21 cellular contexts compared by ENCODE assay signal in genomic region chrX:111165902-111166301, GRCh38.
DNase-seq lines count a peak whose midpoint lies in the region; ATAC-seq, FAIRE-seq and TF ChIP-seq lines count a peak whose summit lies in the region.
"Had no signal": no experiment of that assay in that cellular context is flagged by ENCODE, and none has a peak within 500 bp of the region (broad histone marks: within the 10 kb centered on the region; RNA-seq: fewer than 3 reads in every experiment).

No MANE protein-coding gene starts in this region.

- H3K4me3 ChIP-seq in liver (ENCODE audit: low read depth in 1 of 3, low read length in 3 of 3), result no peak overlapping the region
- no peak overlapping the region for H3K4me3 ChIP-seq in HepG2 (replicated peaks in 1 of 3; ENCODE audit: insufficient read depth in 1 of 3, low read depth in 2 of 3, low read length in 3 of 3)
- H3K4me3 ChIP-seq in astrocyte (ENCODE audit: insufficient read depth, low read depth, low read length), result no peak overlapping the region
- H3K4me3 ChIP-seq in right lobe of liver, result no peak overlapping the region
- H3K4me3 ChIP-seq: A549; BLaER1 treated with 17β-estradiol and CSF1 and Interleukin-3, amounts not matched to agents 10 nM and 100 nM had no signal

- FAIRE-seq in HepG2 (lab: Jason Lieb, UNC) (no peak), astrocyte (lab: Jason Lieb, UNC) (peak; percentile 55)
- FAIRE-seq: G401.6, GM19239 had no signal

- no peak for ATAC-seq in HepG2
- peak; percentile 60 to 90 (median 82) for ATAC-seq in right lobe of liver
- ATAC-seq: A549; CD8-positive, alpha-beta T cell had no signal

- no peak for TF ChIP-seq POLR2A in HepG2 (IDR thresholded peaks at IDR 0.05; ENCODE audit: insufficient read depth in 1 of 2, low read depth in 2 of 2, low read length in 2 of 2)
- TF ChIP-seq POLR2A in right lobe of liver (IDR thresholded peaks at IDR 0.05), result no peak

- no peaks in the 10 kb centered on the region for H3K4me1 Mint-ChIP-seq in astrocyte (ENCODE audit: low read depth, unreplicated experiment)
- H3K4me1 Mint-ChIP-seq in activated CD4-positive, alpha-beta T cell treated with anti-CD3 and anti-CD28 coated beads, Interleukin-2, amount 10 ng/mL, durations not matched to agents 7 days and 5 days, result peaks cover 3% of the 10 kb centered on the region
- H3K4me1 Mint-ChIP-seq: B cell had no signal

- peaks cover 0 to 10% (median 0%) of the 10 kb centered on the region in 4 donors for H3K4me1 ChIP-seq in liver (ENCODE audit: control insufficient read depth in 4 of 4, insufficient read depth in 4 of 4, low read length in 3 of 4)
- no peaks in the 10 kb centered on the region for H3K4me1 ChIP-seq in HepG2 (ENCODE audit: insufficient read depth, low read length)
- no peaks in the 10 kb centered on the region for H3K4me1 ChIP-seq in astrocyte (ENCODE audit: insufficient read depth, low read length)
- H3K4me1 ChIP-seq in right lobe of liver, result no peaks in the 10 kb centered on the region
- H3K4me1 ChIP-seq: A549, Caco-2 had no signal

- peaks cover 0 to 1% (median 0%) of the 10 kb centered on the region in 4 donors for H3K9me3 ChIP-seq in liver (ENCODE audit: control insufficient read depth in 4 of 4, low read length in 3 of 4)
- H3K9me3 ChIP-seq in HepG2 (ENCODE audit: low read length), result no peaks in the 10 kb centered on the region
- no peaks in the 10 kb centered on the region for H3K9me3 ChIP-seq in astrocyte (ENCODE audit: insufficient read depth, low read depth, low read length)
- H3K9me3 ChIP-seq in right lobe of liver, result no peaks in the 10 kb centered on the region
- H3K9me3 ChIP-seq: A549, Caco-2 had no signal

- H2AFZ ChIP-seq in HepG2 (ENCODE audit: low read length) (no peak overlapping the region), astrocyte (ENCODE audit: low read depth, low read length) (no peak overlapping the region)

- H3K9ac ChIP-seq in liver (ENCODE audit: low read depth in 1 of 2, low read length in 2 of 2) (no peak overlapping the region), HepG2 (ENCODE audit: insufficient read depth, low read depth, low read length) (no peak overlapping the region), astrocyte (ENCODE audit: low read length) (no peak overlapping the region)
- H3K9ac ChIP-seq: BLaER1 treated with 17β-estradiol and CSF1 and Interleukin-3, amounts not matched to agents 10 nM and 100 nM had no signal

- no peak overlapping the region for H3K27ac Mint-ChIP-seq in astrocyte (ENCODE audit: unreplicated experiment)
- no peak overlapping the region for H3K27ac Mint-ChIP-seq in activated CD4-positive, alpha-beta T cell treated with anti-CD3 and anti-CD28 coated beads, Interleukin-2, amount 10 ng/mL, durations not matched to agents 7 days and 5 days
- H3K27ac Mint-ChIP-seq: B cell; CD4-positive, alpha-beta T cell; CD8-positive, alpha-beta T cell had no signal

- no peaks in the 10 kb centered on the region for H3K9me3 Mint-ChIP-seq in astrocyte (ENCODE audit: unreplicated experiment)
- H3K9me3 Mint-ChIP-seq in activated CD4-positive, alpha-beta T cell treated with anti-CD3 and anti-CD28 coated beads, Interleukin-2, amount 10 ng/mL, durations not matched to agents 7 days and 5 days, result no peaks in the 10 kb centered on the region
- H3K9me3 Mint-ChIP-seq: CD4-positive, alpha-beta T cell; CD8-positive, alpha-beta T cell had no signal

- no peaks in the 10 kb centered on the region for H4K20me1 ChIP-seq in HepG2 (ENCODE audit: insufficient read depth, low read length)
- no peaks in the 10 kb centered on the region for H4K20me1 ChIP-seq in astrocyte (ENCODE audit: insufficient read depth, low read length)
- H4K20me1 ChIP-seq: BLaER1 treated with 17β-estradiol and CSF1 and Interleukin-3, amounts not matched to agents 10 nM and 100 nM had no signal

- TF ChIP-seq CTCF in liver (IDR thresholded peaks at IDR 0.05; ENCODE audit: low read depth, low read length, missing input control) (no peak), HepG2 (CRISPR knock-in tag; IDR thresholded peaks at IDR 0.05) (no peak), astrocyte (IDR thresholded peaks at IDR 0.05; ENCODE audit: insufficient read depth, low read depth, low read length) (no peak), right lobe of liver (IDR thresholded peaks at IDR 0.05) (no peak)

- H3K4me2 ChIP-seq in HepG2 (ENCODE audit: low read depth, low read length), result no peak overlapping the region
- no peak overlapping the region for H3K4me2 ChIP-seq in astrocyte (ENCODE audit: low read length)
- H3K4me2 ChIP-seq: A549; BLaER1 treated with 17β-estradiol and CSF1 and Interleukin-3, amounts not matched to agents 10 nM and 100 nM had no signal

- TF ChIP-seq EP300 in HepG2 (IDR thresholded peaks at IDR 0.05; ENCODE audit: low read depth in 2 of 2, low read length in 2 of 2) (no peak), HepG2 (CRISPR knock-in tag; IDR thresholded peaks at IDR 0.05; ENCODE audit: borderline replicate concordance) (no peak)

- no peak overlapping the region for H3K27ac ChIP-seq in liver (ENCODE audit: low read depth in 1 of 2, low read length in 2 of 2)
- H3K27ac ChIP-seq in HepG2 (ENCODE audit: extremely low read length, insufficient read depth, low read length), result no peak overlapping the region
- H3K27ac ChIP-seq in astrocyte (ENCODE audit: low read depth, low read length), result no peak overlapping the region
- H3K27ac ChIP-seq in right lobe of liver, result peak overlapping the region in 1 of 3 donors; percentile 21
- H3K27ac ChIP-seq: 22Rv1; A549; BLaER1 treated with 17β-estradiol and CSF1 and Interleukin-3, amounts not matched to agents 10 nM and 100 nM; C4-2B had no signal

- CTCF ChIA-PET in HepG2 (lab: Yijun Ruan, JAX; ENCODE audit: low intra/inter-chr PET ratio, low total read pairs), result no interaction called here
- CTCF ChIA-PET in activated CD4-positive, alpha-beta T cell treated with anti-CD3 and anti-CD28 coated beads, Interleukin-2, amount 10 ng/mL, durations not matched to agents 7 days and 5 days (lab: Charles Lee), result no interaction called here

- H3K36me3 ChIP-seq in liver (ENCODE audit: control insufficient read depth in 4 of 4, insufficient read depth in 3 of 4, low read depth in 1 of 4, low read length in 3 of 4), result no peaks in the 10 kb centered on the region
- no peaks in the 10 kb centered on the region for H3K36me3 ChIP-seq in HepG2 (replicated peaks in 1 of 2; ENCODE audit: control insufficient read depth in 1 of 2, insufficient read depth in 2 of 2, low read length in 2 of 2)
- H3K36me3 ChIP-seq in astrocyte (ENCODE audit: insufficient read depth, low read length), result no peaks in the 10 kb centered on the region
- H3K36me3 ChIP-seq in right lobe of liver, result no peaks in the 10 kb centered on the region
- H3K36me3 ChIP-seq: BLaER1 treated with 17β-estradiol and CSF1 and Interleukin-3, amounts not matched to agents 10 nM and 100 nM had no signal

- H3K79me2 ChIP-seq in HepG2 (ENCODE audit: insufficient read depth, low read length), result no peaks in the 10 kb centered on the region
- no peaks in the 10 kb centered on the region for H3K79me2 ChIP-seq in astrocyte (ENCODE audit: insufficient read depth, low read length)

- no peaks in the 10 kb centered on the region for H3K36me3 Mint-ChIP-seq in astrocyte (ENCODE audit: low read depth, unreplicated experiment)
- no peaks in the 10 kb centered on the region for H3K36me3 Mint-ChIP-seq in activated CD4-positive, alpha-beta T cell treated with anti-CD3 and anti-CD28 coated beads, Interleukin-2, amount 10 ng/mL, durations not matched to agents 7 days and 5 days (ENCODE audit: low read depth)
- H3K36me3 Mint-ChIP-seq: CD8-positive, alpha-beta T cell had no signal

- WGBS in liver, result 89% methylated on average over 1 of the region's 1 CpG
- 88% methylated on average over 1 of the region's 1 CpG for WGBS in HepG2 (ENCODE audit: low lambda C conversion rate)
- 67% methylated on average over 1 of the region's 1 CpG for WGBS in right lobe of liver (ENCODE audit: insufficient coverage, low coverage, low lambda C conversion rate, missing lambda C conversion rate)

- DNase-seq in DMS79 (lab: John Stamatoyannopoulos, UW) (peak; percentile 1), DMS79 treated with DMSO at 0.1 percent for 48 hours (lab: John Stamatoyannopoulos, UW) (no peak), HepG2 (ENCODE audit: low spot score) (no peak), astrocyte (ENCODE audit: low read depth) (no peak), right lobe of liver (peak in 1 of 3 donors; percentile 48)
- DNase-seq in activated CD4-positive, alpha-beta T cell treated with anti-CD3 and anti-CD28 coated beads, Interleukin-2, amount 10 ng/mL, durations not matched to agents 7 days and 5 days, result no peak
- DNase-seq in stimulated activated CD4-positive, alpha-beta T cell treated with anti-CD3 and anti-CD28 coated beads, Interleukin-4, amount 100 ng/mL, for 1 hour, result no peak
- DNase-seq: AML-193; Caco-2; Calu3; CD4-positive, alpha-beta T cell; CD8-positive, alpha-beta T cell; GF-D8 had no signal

- H3K27me3 ChIP-seq in liver (ENCODE audit: control insufficient read depth in 4 of 4, insufficient read depth in 4 of 4, low read length in 3 of 4) (no peaks in the 10 kb centered on the region), HepG2 (ENCODE audit: control insufficient read depth in 1 of 2, insufficient read depth in 2 of 2, low read length in 2 of 2) (no peaks in the 10 kb centered on the region), astrocyte (ENCODE audit: insufficient read depth, low read length) (no peaks in the 10 kb centered on the region), right lobe of liver (peaks cover 0 to 3% of the 10 kb centered on the region in 2 donors)

- no peak for TF ChIP-seq RAD21 in liver (IDR thresholded peaks at IDR 0.05)
- TF ChIP-seq RAD21 in HepG2 (CRISPR knock-in tag; IDR thresholded peaks at IDR 0.05), result no peak

- POLR2A ChIA-PET in HepG2 (lab: Yijun Ruan, JAX), result no interaction called here
- POLR2A ChIA-PET in activated CD4-positive, alpha-beta T cell treated with anti-CD3 and anti-CD28 coated beads, Interleukin-2, amount 10 ng/mL, durations not matched to agents 7 days and 5 days (lab: Charles Lee), result no interaction called here

- no peaks in the 10 kb centered on the region for H3K27me3 Mint-ChIP-seq in astrocyte (ENCODE audit: low read depth, unreplicated experiment)
- no peaks in the 10 kb centered on the region for H3K27me3 Mint-ChIP-seq in activated CD4-positive, alpha-beta T cell treated with anti-CD3 and anti-CD28 coated beads, Interleukin-2, amount 10 ng/mL, durations not matched to agents 7 days and 5 days
- H3K27me3 Mint-ChIP-seq: B cell; CD4-positive, alpha-beta T cell had no signal

- BruUV-seq in HepG2 (replicated peaks; lab: Mats Ljungman, UMichigan), result no TSS peak

- intact Hi-C loops in HepG2 (cut with micrococcal nuclease; ENCODE audit: unreplicated experiment), result loop anchor here (2.0 kb wide), 1 partner anchor 281 kb away; no protein-coding TSS in a partner anchor
- intact Hi-C loops in right lobe of liver (cut with DNase I), result no loop called here

- in situ Hi-C loops in HepG2 (cut with HindIII; ENCODE audit: extremely low pct_ligation_motif_present, low pct_unique_long_range_greater_than_20kb), result loop anchor here (25.0 kb wide), 1 partner anchor 271 kb away; no protein-coding TSS in a partner anchor

- H3K4me3 Mint-ChIP-seq in astrocyte (ENCODE audit: unreplicated experiment), result no peak overlapping the region
- H3K4me3 Mint-ChIP-seq in activated CD4-positive, alpha-beta T cell treated with anti-CD3 and anti-CD28 coated beads, Interleukin-2, amount 10 ng/mL, durations not matched to agents 7 days and 5 days, result no peak overlapping the region
- H3K4me3 Mint-ChIP-seq: B cell; CD4-positive, alpha-beta T cell; CD8-positive, alpha-beta T cell had no signal

TF ChIP-seq in HepG2, 621 proteins besides CTCF, POLR2A, EP300 and RAD21 (continues in another document):
- no peak for TF ChIP-seq SPEN (CRISPR knock-in tag; IDR thresholded peaks at IDR 0.05; ENCODE audit: low read depth)
